ENCODE assay signal across 8 cellular contexts in the genomic region with DNA sequence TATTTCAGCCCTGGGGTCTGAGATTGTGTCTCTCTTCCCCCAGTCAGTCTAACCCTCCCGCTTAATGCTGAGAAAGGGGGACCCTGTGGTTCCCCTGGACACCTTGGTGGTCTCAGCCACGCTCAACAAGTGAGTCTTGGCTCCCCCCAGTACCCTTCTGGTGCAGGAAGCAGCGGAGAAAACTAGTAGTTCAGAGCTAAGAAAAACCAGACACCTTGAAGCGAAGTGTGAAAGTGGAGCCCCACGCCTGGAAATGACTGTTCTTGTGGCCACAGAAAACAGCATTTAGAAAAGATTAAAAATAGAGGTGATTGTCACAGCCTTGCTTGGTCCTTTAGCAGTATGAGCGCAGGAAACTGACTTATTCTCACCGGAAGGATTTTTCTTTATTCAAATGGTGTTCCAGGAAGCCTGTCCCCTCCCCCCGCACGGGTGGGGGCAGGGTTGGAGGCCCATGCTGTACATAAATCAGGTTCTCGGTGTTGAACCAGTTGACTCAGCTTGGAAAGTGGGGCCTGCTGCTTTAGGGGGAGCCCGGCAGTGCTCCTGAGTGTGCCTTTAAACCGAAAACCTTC. TPM values are rescaled to one million over a fixed set of nuclear protein-coding genes. Genes with fewer than 3 reads are reported as not detected.
DNase-seq lines count a peak whose midpoint lies in the region; ATAC-seq and TF ChIP-seq lines count a peak whose summit lies in the region.

No MANE protein-coding gene starts in this region.

- peak overlapping the region; percentile 95 for H3K4me2 ChIP-seq in BLaER1
- H3K4me2 ChIP-seq in mesendoderm (ENCODE audit: low read length) = peak overlapping the region; percentile 98

- peaks cover 57% of the 10 kb centered on the region for H3K4me1 ChIP-seq in BLaER1
- H3K4me1 ChIP-seq in mesendoderm (ENCODE audit: control insufficient read depth, low read depth, low read length) = peaks cover 6% of the 10 kb centered on the region

- peak overlapping the region; percentile 99 for H3K56ac ChIP-seq in mesendoderm (ENCODE audit: low read length)

- peaks cover 19% of the 10 kb centered on the region for H3K79me1 ChIP-seq in mesendoderm (ENCODE audit: low read length)

- H3K4me3 ChIP-seq in BLaER1 (peak overlapping the region; percentile 100), mesendoderm (ENCODE audit: low read length) (peak overlapping the region; percentile 93)

- H3K23ac ChIP-seq in mesendoderm (ENCODE audit: low read length) = peak overlapping the region; percentile 92

- peaks cover 40% of the 10 kb centered on the region for H3K36me3 ChIP-seq in BLaER1
- H3K36me3 ChIP-seq in mesendoderm (ENCODE audit: control insufficient read depth, insufficient read depth, low read length) = peaks cover 8% of the 10 kb centered on the region

- peak overlapping the region; percentile 60 for H3K4ac ChIP-seq in mesendoderm (ENCODE audit: low read depth, low read length)

- intact Hi-C loops in activated B cell treated with CpG ODN at 0.5 μM for 24 hours (cut with micrococcal nuclease) = loop anchor here (1.0 to 2.0 kb wide), 5 partner anchors 8 to 99 kb away; a partner anchor contains a TSS

- no peak overlapping the region for H4K8ac ChIP-seq in mesendoderm (ENCODE audit: low read depth, low read length)

- H3K9ac ChIP-seq in BLaER1 (peak overlapping the region; percentile 100), mesendoderm (ENCODE audit: low read length) (peak overlapping the region; percentile 98)

- H2BK5ac ChIP-seq in mesendoderm (ENCODE audit: low read length) = no peak overlapping the region

- H3K79me2 ChIP-seq in mesendoderm (ENCODE audit: control insufficient read depth, insufficient read depth, low read length) = peaks cover 62% of the 10 kb centered on the region

- no peaks in the 10 kb centered on the region for H3K9me3 ChIP-seq in BLaER1

- peak overlapping the region; percentile 97 for H3K27ac Mint-ChIP-seq in activated B cell treated with CpG ODN at 0.5 μM for 24 hours

- peak overlapping the region; percentile 91 for H3K4me3 Mint-ChIP-seq in activated B cell treated with CpG ODN at 0.5 μM for 24 hours

- H3K27me3 Mint-ChIP-seq in activated B cell treated with CpG ODN at 0.5 μM for 24 hours = no peaks in the 10 kb centered on the region

- no peak for TF ChIP-seq CTCF in activated B cell treated with CpG ODN at 0.5 μM for 24 hours (IDR thresholded peaks at IDR 0.05)

- no peak overlapping the region for H2BK120ac ChIP-seq in mesendoderm (ENCODE audit: low read depth, low read length)

- no peak overlapping the region for H2BK15ac ChIP-seq in mesendoderm (replicated peaks; ENCODE audit: low read depth)

- CTCF ChIA-PET in activated B cell treated with CpG ODN at 0.5 μM for 24 hours (lab: Charles Lee) = interaction anchor here (1.0 to 2.2 kb wide), 2 partner anchors 8 to 23 kb away, joined by 3 to 6 read pairs; a partner anchor contains a TSS

- no CpG with 5 or more reads among the region's 12 CpGs for WGBS in mesendoderm (ENCODE audit: extremely low coverage, insufficient coverage, low lambda C conversion rate)

- H4K5ac ChIP-seq in mesendoderm (ENCODE audit: low read length) = no peak overlapping the region

- H3K4me1 Mint-ChIP-seq in activated B cell treated with CpG ODN at 0.5 μM for 24 hours = peaks cover 63% of the 10 kb centered on the region

- peaks cover 58% of the 10 kb centered on the region for H4K20me1 ChIP-seq in BLaER1

- H3K36me3 Mint-ChIP-seq in activated B cell treated with CpG ODN at 0.5 μM for 24 hours (ENCODE audit: low read depth) = peaks cover 45% of the 10 kb centered on the region

- peak; percentile 33 for ATAC-seq in GM19351 (IDR thresholded peaks at IDR 0.05; ENCODE audit: unreplicated experiment)
- peak; percentile 53 for ATAC-seq in activated B cell treated with CpG ODN at 0.5 μM for 24 hours (ENCODE audit: low read depth)

- peak; percentile 59 for DNase-seq in HT-29 (ENCODE audit: low spot score)
- DNase-seq in activated B cell treated with CpG ODN at 0.5 μM for 24 hours = peak; percentile 49
- DNase-seq in central memory CD4-positive, alpha-beta T cell = peak; percentile 74
- DNase-seq in mesendoderm = no peak
- DNase-seq in stimulated activated CD8-positive, alpha-beta memory T cell treated with anti-CD3 and anti-CD28 coated beads, Interleukin-4, amount 100 ng/mL, for 4 hours (ENCODE audit: low read depth in 2 of 2, low spot score in 1 of 2) = peak; percentile 75 to 81
- no peak for DNase-seq in NCI-H1048 (lab: John Stamatoyannopoulos, UW)

- H3K27me3 ChIP-seq in BLaER1 (no peaks in the 10 kb centered on the region), mesendoderm (ENCODE audit: insufficient read depth, low read length, poor library complexity) (no peaks in the 10 kb centered on the region)

- POLR2A ChIA-PET in activated B cell treated with CpG ODN at 0.5 μM for 24 hours (lab: Charles Lee) = interaction anchor here (0.5 to 7.3 kb wide), 16 partner anchors 8 to 371 kb away, joined by 3 to 164 read pairs (median 4); a partner anchor contains a TSS

- H2AK5ac ChIP-seq in mesendoderm (ENCODE audit: low read length) = no peak overlapping the region

- H3K9me3 Mint-ChIP-seq in activated B cell treated with CpG ODN at 0.5 μM for 24 hours = no peaks in the 10 kb centered on the region

- peak overlapping the region; percentile 70 for H3K18ac ChIP-seq in mesendoderm (ENCODE audit: low read length)

- H3K27ac ChIP-seq in BLaER1 (peak overlapping the region; percentile 100), mesendoderm (ENCODE audit: low read depth, low read length) (peak overlapping the region; percentile 68)

RNA-seq across cellular contexts. Expression of a gene that starts 8.1 kb away (rescaled TPM):
- total RNA-seq in HT-29 (2014; rRNA removed; shearing (Covaris generic)) = 66.9 and 76.1 TPM in 2 replicates
- total RNA-seq in activated B cell treated with CpG ODN at 0.5 μM for 24 hours = 91.5 and 93.1 TPM in 2 replicates
- 67.4 TPM for polyA plus RNA-seq in mesendoderm (2013, experiment 1 of 2)
- polyA plus RNA-seq in mesendoderm (2013, experiment 2 of 2) = 66.9 TPM

RNA-seq across cellular contexts. Expression of a gene that starts 8.3 kb away (rescaled TPM):
- 3,028 and 3,073 TPM in 2 replicates for total RNA-seq in HT-29 (2014; rRNA removed; shearing (Covaris generic))
- 2,037 and 2,426 TPM in 2 replicates for total RNA-seq in activated B cell treated with CpG ODN at 0.5 μM for 24 hours
- polyA plus RNA-seq in mesendoderm (2013, experiment 1 of 2) = 5,500 TPM
- 5,550 TPM for polyA plus RNA-seq in mesendoderm (2013, experiment 2 of 2)

RNA-seq across cellular contexts. Expression of a gene that starts 16.8 kb away (rescaled TPM):
- not detected in 2 replicates for total RNA-seq in HT-29 (2014; rRNA removed; shearing (Covaris generic))
- not detected in 2 replicates for total RNA-seq in activated B cell treated with CpG ODN at 0.5 μM for 24 hours
- not detected for polyA plus RNA-seq in mesendoderm (2013, experiment 1 of 2)
- polyA plus RNA-seq in mesendoderm (2013, experiment 2 of 2) = not detected

Comparison
In these comparisons a context has a peak if more than half of its experiments do, and no peak if none do; other contexts are left out.
1. DNase-seq: peak in HT-29 (single experiment), activated B cell treated with CpG ODN at 0.5 μM for 24 hours (single experiment), central memory CD4-positive, alpha-beta T cell (single experiment) and stimulated activated CD8-positive, alpha-beta memory T cell treated with anti-CD3 and anti-CD28 coated beads, Interleukin-4, amount 100 ng/mL, for 4 hours (2 of 2); none in mesendoderm (single experiment) and NCI-H1048 (single experiment).